8 cellular contexts compared by ENCODE assay signal in genomic region chr16:89793092-89793491, GRCh38. TPM values are rescaled to one million over a fixed set of nuclear protein-coding genes. Genes with fewer than 3 reads are reported as not detected.
DNase-seq lines count a peak whose midpoint lies in the region; ATAC-seq and TF ChIP-seq lines count a peak whose summit lies in the region.
"Not testable (repeated sequence)": the region's sequence is repeated elsewhere in the genome, so short reads cannot be mapped to it uniquely, and the experiment has no call there.

No MANE protein-coding gene starts in this region.

- in situ Hi-C loops in brain microvascular endothelial cell (cut with HindIII; ENCODE audit: low pct_ligation_motif_present, low sequenced_read_pairs) = not testable (repeated sequence)

- TF ChIP-seq CTCF in GM06990 (IDR thresholded peaks at IDR 0.05; ENCODE audit: insufficient read depth, low read length, poor library complexity, severe bottlenecking) (peak; percentile 55), brain microvascular endothelial cell (IDR thresholded peaks at IDR 0.05; ENCODE audit: low read depth, low read length, missing control alignments) (peak; percentile 69), upper lobe of left lung (IDR thresholded peaks at IDR 0.05) (peak; percentile 60 to 80 (median 76))

- 9 to 17% methylated on average over 11 to 12 of the region's 12 CpGs for WGBS in upper lobe of left lung, 2 donors

- intact Hi-C loops in Right ventricle myocardium inferior (cut with DNase I) = not testable (repeated sequence)

- H3K27ac ChIP-seq in brain microvascular endothelial cell, upper lobe of left lung: not testable (repeated sequence)

- not testable (repeated sequence) for H3K9me3 ChIP-seq in upper lobe of left lung

- not testable (repeated sequence) for DNase-seq in GM06990 (ENCODE audit: extremely low read depth, insufficient read length)
- DNase-seq in RPMI7951 (ENCODE audit: low read depth) (peak; percentile 24), brain microvascular endothelial cell (peak; percentile 43), Right ventricle myocardium inferior (ENCODE audit: missing footprints) (peak; percentile 85), mucosa of gallbladder (ENCODE audit: low spot score) (peak; percentile 66), upper lobe of left lung (peak in 1 of 2 donors; percentile 72)
- DNase-seq in activated CD8-positive, alpha-beta memory T cell treated with anti-CD3 and anti-CD28 coated beads for 4 hours (ENCODE audit: low read depth in 2 of 2) = peak; percentile 23 to 33
- peak; percentile 10 to 22 for DNase-seq in stimulated activated CD4-positive, alpha-beta T cell treated with anti-CD3 and anti-CD28 coated beads, Interleukin-15, amount 100 ng/mL, for 48 hours (ENCODE audit: low read depth in 2 of 2)

- peaks cover 19% of the 10 kb centered on the region for H3K36me3 ChIP-seq in GM06990 (ENCODE audit: control insufficient read depth, insufficient read depth, low read length)
- not testable (repeated sequence) for H3K36me3 ChIP-seq in brain microvascular endothelial cell (replicated peaks); upper lobe of left lung

- not testable (repeated sequence) for H3K4me3 ChIP-seq in GM06990 (replicated peaks; ENCODE audit: low read depth, low read length); brain microvascular endothelial cell (ENCODE audit: low read depth, low read length); upper lobe of left lung

- H3K27me3 ChIP-seq in GM06990 (replicated peaks; ENCODE audit: control insufficient read depth, insufficient read depth, low read length); brain microvascular endothelial cell (replicated peaks); upper lobe of left lung: not testable (repeated sequence)

- ATAC-seq in Right ventricle myocardium inferior; upper lobe of left lung (ENCODE audit: low FRiP score in 2 of 2): not testable (repeated sequence)

- not testable (repeated sequence) for H3K4me1 ChIP-seq in upper lobe of left lung

- TF ChIP-seq EP300 in upper lobe of left lung (IDR thresholded peaks at IDR 0.05) = not testable (repeated sequence)

- not testable (repeated sequence) for TF ChIP-seq POLR2A in upper lobe of left lung (IDR thresholded peaks at IDR 0.05)

RNA-seq across cellular contexts. Expression of gene FANCA, which starts 23.4 kb away (rescaled TPM):
- 28.2 and 33.5 TPM in 2 replicates for total RNA-seq in RPMI7951 (2014; rRNA removed; shearing (Covaris generic))
- total RNA-seq in Right ventricle myocardium inferior = 2.8 TPM
- total RNA-seq in mucosa of gallbladder = 3.8 TPM
- total RNA-seq in upper lobe of left lung = 10 to 100 TPM in 4 of 6 donors, 1 to 10 TPM in 2; 5.5 to 25.1 (median 12.1) TPM

RNA-seq across cellular contexts. Expression of gene SPIRE2, which starts 35.2 kb away (rescaled TPM):
- 1.8 and 3.3 TPM in 2 replicates for total RNA-seq in RPMI7951 (2014; rRNA removed; shearing (Covaris generic))
- total RNA-seq in Right ventricle myocardium inferior (0.54 TPM), mucosa of gallbladder (19.9 TPM), upper lobe of left lung (10 to 100 TPM in 4 of 6 donors, 1 to 10 TPM in 2; 6.1 to 52.4 (median 14.7) TPM)
